Comparison of ENCODE assay signal across 13 cellular contexts in the genomic region with DNA sequence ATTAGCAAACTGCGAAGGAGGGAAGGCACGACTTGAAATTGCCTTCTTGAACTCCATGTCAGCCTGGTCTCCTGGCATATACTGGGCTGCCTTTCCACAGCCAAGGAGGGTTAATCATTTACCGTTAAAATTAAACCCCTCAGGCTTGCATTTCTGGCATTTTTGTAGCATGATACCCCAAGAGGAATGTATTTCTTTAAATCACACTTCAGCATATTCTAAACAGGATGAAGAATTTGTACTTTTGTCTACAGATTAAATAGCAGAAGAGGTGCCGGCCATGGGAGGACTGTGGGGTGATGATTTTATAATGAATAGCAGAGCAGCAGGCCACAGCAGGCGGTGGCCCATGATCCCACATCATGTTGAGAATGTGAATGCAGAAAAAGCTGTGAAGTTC.
DNase-seq lines count a peak whose midpoint lies in the region; ATAC-seq and TF ChIP-seq lines count a peak whose summit lies in the region.
"Had no signal": no experiment of that assay in that cellular context is flagged by ENCODE, and none has a peak within 500 bp of the region (broad histone marks: within the 10 kb centered on the region; RNA-seq: fewer than 3 reads in every experiment).

No MANE protein-coding gene starts in this region.

- no peak overlapping the region for H3K4me3 Mint-ChIP-seq in brain
- H3K4me3 Mint-ChIP-seq: memory B cell had no signal

- peaks cover 56% of the 10 kb centered on the region for H3K4me1 Mint-ChIP-seq in brain

- ATAC-seq in GM21576 (IDR thresholded peaks at IDR 0.05; ENCODE audit: unreplicated experiment) (no peak), GM21360 (IDR thresholded peaks at IDR 0.05; ENCODE audit: unreplicated experiment) (no peak)

- TF ChIP-seq CTCF in brain (conservative IDR thresholded peaks at IDR 0.05) = no peak

- H3K27ac Mint-ChIP-seq in brain = peak overlapping the region; percentile 39 to 90 (median 66)
- H3K27ac Mint-ChIP-seq: memory B cell had no signal

- no peaks in the 10 kb centered on the region for H3K27me3 Mint-ChIP-seq in brain

- DNase-seq in A172 (ENCODE audit: low spot score) (peak; percentile 74), HS-5 (ENCODE audit: low read depth) (peak; percentile 77), islet precursor cell (peak; percentile 50), HuH-7 (ENCODE audit: low spot score) (no peak), NCI-H446 treated with DMSO at 0.1 percent for 48 hours (lab: John Stamatoyannopoulos, UW) (no peak)
- DNase-seq: activated CD4-positive, CD25-positive, alpha-beta regulatory T cell; glutamatergic neuron; NCI-H526; SHP77 had no signal

- peaks cover 66% of the 10 kb centered on the region for H3K36me3 Mint-ChIP-seq in brain
- H3K36me3 Mint-ChIP-seq: memory B cell had no signal

- no peaks in the 10 kb centered on the region for H3K9me3 Mint-ChIP-seq in brain

Comparison
In these comparisons a context has a peak if more than half of its experiments do, and no peak if none do; other contexts are left out.
1. DNase-seq: peak in A172 (single experiment), HS-5 (single experiment) and islet precursor cell (single experiment); none in HuH-7 (single experiment) and NCI-H446 treated with DMSO at 0.1 percent for 48 hours (single experiment).